ENCODE assay signal across 18 cellular contexts in genomic region chr2:218622606-218623238, GRCh38. TPM values are rescaled to one million over a fixed set of nuclear protein-coding genes. Genes with fewer than 3 reads are reported as not detected.
DNase-seq lines count a peak whose midpoint lies in the region; TF ChIP-seq lines count a peak whose summit lies in the region.
"Had no signal": no experiment of that assay in that cellular context is flagged by ENCODE, and none has a peak within 500 bp of the region (broad histone marks: within the 10 kb centered on the region; RNA-seq: fewer than 3 reads in every experiment).

No MANE protein-coding gene starts in this region.

- H3K9ac ChIP-seq in OCI-LY3 (ENCODE audit: low read length) = no peak overlapping the region; the same call in 1 of the 2 replicates

- H3K4me3 ChIP-seq in OCI-LY3 (ENCODE audit: low read length) = no peak overlapping the region
- H3K4me3 ChIP-seq: cardiac muscle cell, pancreas, upper lobe of left lung had no signal

- DNase-seq in EL (peak; percentile 35), endothelial cell (ENCODE audit: low spot score) (no peak), pons (ENCODE audit: low spot score) (peak; percentile 13), T-helper 9 cell (no peak), NCI-H526 treated with DMSO at 0.1 percent for 48 hours (lab: John Stamatoyannopoulos, UW) (no peak)
- DNase-seq in stimulated activated CD4-positive, alpha-beta T cell treated with anti-CD3 and anti-CD28 coated beads, Interleukin-4, amount 100 ng/mL, for 4 hours = no peak
- DNase-seq: activated CD4-positive, alpha-beta T cell treated with anti-CD3 and anti-CD28 coated beads, Interleukin-2, amount 50 U/mL, for 48 hours; activated T-cell treated with anti-CD3 and anti-CD28 coated beads, Interleukin-2, amount 50 U/mL, for 48 hours; effector memory CD8-positive, alpha-beta T cell; NCI-H1930; NCI-H524; pancreas; stimulated activated naive CD4-positive, alpha-beta T cell treated with Interleukin-2 at 50 U/mL for 16 hours; upper lobe of left lung had no signal

- H3K36me3 Mint-ChIP-seq in endothelial cell (ENCODE audit: low read depth, unreplicated experiment) = peaks cover 15% of the 10 kb centered on the region
- H3K36me3 Mint-ChIP-seq: activated naive CD8-positive, alpha-beta T cell had no signal

- H3K27me3 Mint-ChIP-seq in endothelial cell (ENCODE audit: unreplicated experiment) = peaks cover 4% of the 10 kb centered on the region
- H3K27me3 Mint-ChIP-seq: activated naive CD8-positive, alpha-beta T cell; effector memory CD8-positive, alpha-beta T cell had no signal

- H3K9me3 Mint-ChIP-seq in endothelial cell (ENCODE audit: unreplicated experiment) = no peaks in the 10 kb centered on the region
- H3K9me3 Mint-ChIP-seq: effector memory CD8-positive, alpha-beta T cell had no signal

- no peaks in the 10 kb centered on the region for H3K9me3 ChIP-seq in OCI-LY3 (ENCODE audit: insufficient read depth, low read length)
- H3K9me3 ChIP-seq: pancreas, upper lobe of left lung had no signal

- H3K27ac ChIP-seq in OCI-LY3 (ENCODE audit: low read length) = no peak overlapping the region
- H3K27ac ChIP-seq: cardiac muscle cell, pancreas, upper lobe of left lung had no signal

- peak overlapping the region; percentile 91 for H3K27ac Mint-ChIP-seq in endothelial cell (ENCODE audit: unreplicated experiment)
- H3K27ac Mint-ChIP-seq: activated naive CD8-positive, alpha-beta T cell; effector memory CD8-positive, alpha-beta T cell had no signal

- TF ChIP-seq CTCF in OCI-LY3 (IDR thresholded peaks at IDR 0.05; ENCODE audit: low read depth, low read length) (no peak), endothelial cell (IDR thresholded peaks at IDR 0.05; ENCODE audit: unreplicated experiment) (no peak)

- no peaks in the 10 kb centered on the region for H3K79me2 ChIP-seq in OCI-LY3 (ENCODE audit: low read length)

- H3K4me3 Mint-ChIP-seq in endothelial cell (ENCODE audit: unreplicated experiment) = no peak overlapping the region
- H3K4me3 Mint-ChIP-seq: activated naive CD8-positive, alpha-beta T cell; effector memory CD8-positive, alpha-beta T cell had no signal

- H3K36me3 ChIP-seq in OCI-LY3 (replicated peaks; ENCODE audit: low read depth, low read length) = no peaks in the 10 kb centered on the region
- H3K36me3 ChIP-seq: cardiac muscle cell, pancreas, upper lobe of left lung had no signal

- H2AFZ ChIP-seq in OCI-LY3 (ENCODE audit: low read depth, low read length) = peak overlapping the region; percentile 64; the same call in 1 of the 2 replicates

- H4K20me1 ChIP-seq in OCI-LY3 (ENCODE audit: insufficient read depth, low read length) = no peaks in the 10 kb centered on the region

- no peaks in the 10 kb centered on the region for H3K27me3 ChIP-seq in OCI-LY3 (ENCODE audit: low read depth, low read length)
- H3K27me3 ChIP-seq: cardiac muscle cell, pancreas, upper lobe of left lung had no signal

- H3K4me2 ChIP-seq in OCI-LY3 (ENCODE audit: low read length) = peak overlapping the region; percentile 47

- H3K4me1 Mint-ChIP-seq in endothelial cell (ENCODE audit: unreplicated experiment) = peaks cover 35% of the 10 kb centered on the region

- H3K4me1 ChIP-seq in OCI-LY3 (ENCODE audit: low read length) = peaks cover 18% of the 10 kb centered on the region
- H3K4me1 ChIP-seq: pancreas had no signal

RNA-seq across cellular contexts. Expression of gene PLCD4, which starts 15.0 kb away (rescaled TPM):
- total RNA-seq in endothelial cell (ENCODE audit: unreplicated experiment) = 90.2 TPM
- total RNA-seq: HT-29 had no signal

RNA-seq across cellular contexts. Expression of gene ZNF142, which starts 36.7 kb away (rescaled TPM):
- total RNA-seq in endothelial cell (ENCODE audit: unreplicated experiment) = 26.6 TPM

RNA-seq across cellular contexts. Expression of gene BCS1L, which starts 36.8 kb away (rescaled TPM):
- 39.0 TPM for total RNA-seq in endothelial cell (ENCODE audit: unreplicated experiment)

RNA-seq across cellular contexts. Expression of gene RNF25, which starts 49.1 kb away (rescaled TPM):
- total RNA-seq in endothelial cell (ENCODE audit: unreplicated experiment) = 41.7 TPM

RNA-seq across cellular contexts. Expression of gene STK36, which starts 49.2 kb away (rescaled TPM):
- 75.1 TPM for total RNA-seq in endothelial cell (ENCODE audit: unreplicated experiment)

Comparison
In these comparisons a context has a peak if more than half of its experiments do, and no peak if none do; other contexts are left out.
1. DNase-seq: peak in EL (single experiment) and pons (single experiment); none in endothelial cell (single experiment), T-helper 9 cell (single experiment), stimulated activated CD4-positive, alpha-beta T cell treated with anti-CD3 and anti-CD28 coated beads, Interleukin-4, amount 100 ng/mL, for 4 hours (0 of 2) and NCI-H526 treated with DMSO at 0.1 percent for 48 hours (single experiment).